ENCODE assay signal across 1 cellular context in the genomic region with DNA sequence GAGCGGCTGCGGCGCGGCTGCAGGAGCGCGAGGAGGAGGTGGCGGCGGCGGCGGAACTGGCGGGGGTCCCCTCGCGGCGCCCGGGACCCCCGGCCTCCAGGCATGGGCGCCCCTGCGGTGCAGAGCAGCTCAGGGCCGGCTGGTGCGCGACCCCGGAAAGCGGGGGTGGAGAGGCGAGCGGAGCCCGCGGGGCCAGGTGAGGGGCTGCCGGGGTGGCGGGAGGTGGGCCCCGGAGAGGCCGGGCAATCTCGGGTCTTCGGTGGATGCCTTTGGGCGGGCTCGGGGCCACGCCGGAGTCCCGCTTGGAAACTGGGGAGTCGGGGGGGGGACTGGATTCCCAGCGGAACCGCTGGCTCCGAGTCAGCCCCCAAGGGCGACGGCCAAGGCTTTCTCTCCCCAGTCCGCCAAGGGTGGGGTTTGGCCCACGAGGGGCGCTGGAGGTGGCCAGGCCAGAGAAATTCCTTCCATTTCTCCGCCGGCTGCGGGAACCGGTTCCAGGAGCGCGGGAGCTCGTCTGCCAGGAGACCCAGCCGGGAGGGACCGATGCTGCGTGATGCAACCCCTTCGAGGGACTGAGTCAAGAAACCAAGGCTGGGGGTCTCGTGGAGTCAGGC.
A peak's percentile ranks its signal among the peaks of the same experiment; 100 is the strongest.
TF ChIP-seq lines count a peak whose summit lies in the region.

No MANE protein-coding gene starts in this region.

TF ChIP-seq in A549, 52 proteins besides CTCF, POLR2A, EP300 and RAD21 (continued from another document):
- TF ChIP-seq, protein P1, sequence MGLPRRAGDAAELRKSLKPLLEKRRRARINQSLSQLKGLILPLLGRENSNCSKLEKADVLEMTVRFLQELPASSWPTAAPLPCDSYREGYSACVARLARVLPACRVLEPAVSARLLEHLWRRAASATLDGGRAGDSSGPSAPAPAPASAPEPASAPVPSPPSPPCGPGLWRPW (IDR thresholded peaks at IDR 0.05), result no peak
- TF ChIP-seq MAZ (IDR thresholded peaks at IDR 0.05; ENCODE audit: borderline replicate concordance, low read depth, low read length) (no peak), HOXA7 (CRISPR knock-in tag; IDR thresholded peaks at IDR 0.05) (no peak), FOSB (CRISPR knock-in tag; IDR thresholded peaks at IDR 0.05) (peak; percentile 65; the same call in 1 of the 2 replicates), EHF (CRISPR knock-in tag; IDR thresholded peaks at IDR 0.05) (peak; percentile 71; the same call in 1 of the 2 replicates), ESRRA (IDR thresholded peaks at IDR 0.05; ENCODE audit: borderline replicate concordance, low read length) (no peak), PHF8 (IDR thresholded peaks at IDR 0.05; ENCODE audit: borderline replicate concordance, low read depth) (no peak), NPAS2 (CRISPR knock-in tag; IDR thresholded peaks at IDR 0.05; ENCODE audit: borderline replicate concordance) (no peak), ZNF302 (CRISPR knock-in tag; IDR thresholded peaks at IDR 0.05) (no peak), BHLHE40 (IDR thresholded peaks at IDR 0.05; ENCODE audit: low read depth, low read length) (no peak), POLR2AphosphoS2 (conservative IDR thresholded peaks at IDR 0.05; ENCODE audit: low read length) (no peak), JUNB (IDR thresholded peaks at IDR 0.05) (no peak), CBX8 (IDR thresholded peaks at IDR 0.05) (no peak), ZC3H11A (IDR thresholded peaks at IDR 0.05) (no peak), ZFP36 (IDR thresholded peaks at IDR 0.05; ENCODE audit: borderline replicate concordance, partially characterized antibody) (no peak), SREBF2 (IDR thresholded peaks at IDR 0.05) (no peak), TFCP2L1 (CRISPR knock-in tag; IDR thresholded peaks at IDR 0.05) (0 out of 2 replicates have a peak, but pooled peaks have one; percentile 29), HDAC2 (IDR thresholded peaks at IDR 0.05) (no peak), CBX2 (IDR thresholded peaks at IDR 0.05; ENCODE audit: borderline replicate concordance, low read depth) (no peak), TP53 (CRISPR knock-in tag; IDR thresholded peaks at IDR 0.05) (no peak), MYC (IDR thresholded peaks at IDR 0.05; ENCODE audit: borderline replicate concordance, low read length) (no peak), FOXS1 (CRISPR knock-in tag; IDR thresholded peaks at IDR 0.05) (no peak), KDM1A (IDR thresholded peaks at IDR 0.05; ENCODE audit: low read depth) (no peak), HOXB13 (CRISPR knock-in tag; IDR thresholded peaks at IDR 0.05; ENCODE audit: low read depth) (no peak), RARB (CRISPR knock-in tag; IDR thresholded peaks at IDR 0.05) (0 out of 2 replicates have a peak, but pooled peaks have one; percentile 19), MAFK (IDR thresholded peaks at IDR 0.05; ENCODE audit: partially characterized antibody) (no peak), ZSCAN20 (CRISPR knock-in tag; IDR thresholded peaks at IDR 0.05) (no peak), HEYL (CRISPR knock-in tag; IDR thresholded peaks at IDR 0.05) (peak; percentile 64; the same call in 1 of the 2 replicates), CHD2 (IDR thresholded peaks at IDR 0.05; ENCODE audit: low read length, partially characterized antibody) (no peak), NFE2L2 (conservative IDR thresholded peaks at IDR 0.05; ENCODE audit: low read length) (no peak), CEBPB (IDR thresholded peaks at IDR 0.05) (no peak), KDM5A (IDR thresholded peaks at IDR 0.05) (no peak), EHMT2 (IDR thresholded peaks at IDR 0.05; ENCODE audit: low read depth) (no peak), FOSL2 (IDR thresholded peaks at IDR 0.05) (no peak), FOSL2 (CRISPR knock-in tag; IDR thresholded peaks at IDR 0.05) (no peak), RCOR1 (IDR thresholded peaks at IDR 0.05; ENCODE audit: low read depth, low read length) (no peak)
- TF ChIP-seq, protein P2, sequence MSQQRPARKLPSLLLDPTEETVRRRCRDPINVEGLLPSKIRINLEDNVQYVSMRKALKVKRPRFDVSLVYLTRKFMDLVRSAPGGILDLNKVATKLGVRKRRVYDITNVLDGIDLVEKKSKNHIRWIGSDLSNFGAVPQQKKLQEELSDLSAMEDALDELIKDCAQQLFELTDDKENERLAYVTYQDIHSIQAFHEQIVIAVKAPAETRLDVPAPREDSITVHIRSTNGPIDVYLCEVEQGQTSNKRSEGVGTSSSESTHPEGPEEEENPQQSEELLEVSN (IDR thresholded peaks at IDR 0.05; ENCODE audit: borderline replicate concordance, low read depth), result no peak
- TF ChIP-seq, protein P3, sequence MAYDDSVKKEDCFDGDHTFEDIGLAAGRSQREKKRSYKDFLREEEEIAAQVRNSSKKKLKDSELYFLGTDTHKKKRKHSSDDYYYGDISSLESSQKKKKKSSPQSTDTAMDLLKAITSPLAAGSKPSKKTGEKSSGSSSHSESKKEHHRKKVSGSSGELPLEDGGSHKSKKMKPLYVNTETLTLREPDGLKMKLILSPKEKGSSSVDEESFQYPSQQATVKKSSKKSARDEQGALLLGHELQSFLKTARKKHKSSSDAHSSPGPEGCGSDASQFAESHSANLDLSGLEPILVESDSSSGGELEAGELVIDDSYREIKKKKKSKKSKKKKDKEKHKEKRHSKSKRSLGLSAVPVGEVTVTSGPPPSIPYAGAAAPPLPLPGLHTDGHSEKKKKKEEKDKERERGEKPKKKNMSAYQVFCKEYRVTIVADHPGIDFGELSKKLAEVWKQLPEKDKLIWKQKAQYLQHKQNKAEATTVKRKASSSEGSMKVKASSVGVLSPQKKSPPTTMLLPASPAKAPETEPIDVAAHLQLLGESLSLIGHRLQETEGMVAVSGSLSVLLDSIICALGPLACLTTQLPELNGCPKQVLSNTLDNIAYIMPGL (CRISPR knock-in tag; IDR thresholded peaks at IDR 0.05; ENCODE audit: borderline replicate concordance), result peak; percentile 73; the same call in 1 of the 2 replicates
- TF ChIP-seq, protein P4, sequence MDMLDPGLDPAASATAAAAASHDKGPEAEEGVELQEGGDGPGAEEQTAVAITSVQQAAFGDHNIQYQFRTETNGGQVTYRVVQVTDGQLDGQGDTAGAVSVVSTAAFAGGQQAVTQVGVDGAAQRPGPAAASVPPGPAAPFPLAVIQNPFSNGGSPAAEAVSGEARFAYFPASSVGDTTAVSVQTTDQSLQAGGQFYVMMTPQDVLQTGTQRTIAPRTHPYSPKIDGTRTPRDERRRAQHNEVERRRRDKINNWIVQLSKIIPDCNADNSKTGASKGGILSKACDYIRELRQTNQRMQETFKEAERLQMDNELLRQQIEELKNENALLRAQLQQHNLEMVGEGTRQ (IDR thresholded peaks at IDR 0.05), result no peak
- TF ChIP-seq, protein P5, sequence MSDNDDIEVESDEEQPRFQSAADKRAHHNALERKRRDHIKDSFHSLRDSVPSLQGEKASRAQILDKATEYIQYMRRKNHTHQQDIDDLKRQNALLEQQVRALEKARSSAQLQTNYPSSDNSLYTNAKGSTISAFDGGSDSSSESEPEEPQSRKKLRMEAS (IDR thresholded peaks at IDR 0.05), result no peak; the same call in 1 of the 2 replicates
- TF ChIP-seq, protein P6, sequence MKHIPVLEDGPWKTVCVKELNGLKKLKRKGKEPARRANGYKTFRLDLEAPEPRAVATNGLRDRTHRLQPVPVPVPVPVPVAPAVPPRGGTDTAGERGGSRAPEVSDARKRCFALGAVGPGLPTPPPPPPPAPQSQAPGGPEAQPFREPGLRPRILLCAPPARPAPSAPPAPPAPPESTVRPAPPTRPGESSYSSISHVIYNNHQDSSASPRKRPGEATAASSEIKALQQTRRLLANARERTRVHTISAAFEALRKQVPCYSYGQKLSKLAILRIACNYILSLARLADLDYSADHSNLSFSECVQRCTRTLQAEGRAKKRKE (CRISPR knock-in tag; IDR thresholded peaks at IDR 0.05; ENCODE audit: low read depth), result no peak
- TF ChIP-seq, protein P7, sequence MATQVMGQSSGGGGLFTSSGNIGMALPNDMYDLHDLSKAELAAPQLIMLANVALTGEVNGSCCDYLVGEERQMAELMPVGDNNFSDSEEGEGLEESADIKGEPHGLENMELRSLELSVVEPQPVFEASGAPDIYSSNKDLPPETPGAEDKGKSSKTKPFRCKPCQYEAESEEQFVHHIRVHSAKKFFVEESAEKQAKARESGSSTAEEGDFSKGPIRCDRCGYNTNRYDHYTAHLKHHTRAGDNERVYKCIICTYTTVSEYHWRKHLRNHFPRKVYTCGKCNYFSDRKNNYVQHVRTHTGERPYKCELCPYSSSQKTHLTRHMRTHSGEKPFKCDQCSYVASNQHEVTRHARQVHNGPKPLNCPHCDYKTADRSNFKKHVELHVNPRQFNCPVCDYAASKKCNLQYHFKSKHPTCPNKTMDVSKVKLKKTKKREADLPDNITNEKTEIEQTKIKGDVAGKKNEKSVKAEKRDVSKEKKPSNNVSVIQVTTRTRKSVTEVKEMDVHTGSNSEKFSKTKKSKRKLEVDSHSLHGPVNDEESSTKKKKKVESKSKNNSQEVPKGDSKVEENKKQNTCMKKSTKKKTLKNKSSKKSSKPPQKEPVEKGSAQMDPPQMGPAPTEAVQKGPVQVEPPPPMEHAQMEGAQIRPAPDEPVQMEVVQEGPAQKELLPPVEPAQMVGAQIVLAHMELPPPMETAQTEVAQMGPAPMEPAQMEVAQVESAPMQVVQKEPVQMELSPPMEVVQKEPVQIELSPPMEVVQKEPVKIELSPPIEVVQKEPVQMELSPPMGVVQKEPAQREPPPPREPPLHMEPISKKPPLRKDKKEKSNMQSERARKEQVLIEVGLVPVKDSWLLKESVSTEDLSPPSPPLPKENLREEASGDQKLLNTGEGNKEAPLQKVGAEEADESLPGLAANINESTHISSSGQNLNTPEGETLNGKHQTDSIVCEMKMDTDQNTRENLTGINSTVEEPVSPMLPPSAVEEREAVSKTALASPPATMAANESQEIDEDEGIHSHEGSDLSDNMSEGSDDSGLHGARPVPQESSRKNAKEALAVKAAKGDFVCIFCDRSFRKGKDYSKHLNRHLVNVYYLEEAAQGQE (IDR thresholded peaks at IDR 0.05), result no peak
